Comparison of ENCODE assay signal across 15 cellular contexts in genomic region chr6:170436209-170436809, GRCh38.
"Had no signal": no experiment of that assay in that cellular context is flagged by ENCODE, and none has a peak within 500 bp of the region (broad histone marks: within the 10 kb centered on the region; RNA-seq: fewer than 3 reads in every experiment).

No MANE protein-coding gene starts in this region.

- H3K27ac ChIP-seq: esophagus squamous epithelium, gastroesophageal sphincter, skin epidermis had no signal

- H3K9me3 ChIP-seq: esophagus squamous epithelium, mucosa of descending colon, psoas muscle had no signal

- H3K4me3 ChIP-seq: esophagus squamous epithelium, gastroesophageal sphincter, mucosa of descending colon, psoas muscle, skin epidermis had no signal

- FAIRE-seq: colon had no signal

- ATAC-seq: effector memory CD8-positive, alpha-beta T cell; gastroesophageal sphincter; mucosa of descending colon; psoas muscle; sciatic nerve had no signal

- H3K36me3 ChIP-seq: esophagus squamous epithelium, gastroesophageal sphincter had no signal

- DNase-seq: cerebellar nuclear complex; effector memory CD8-positive, alpha-beta T cell; esophagus squamous epithelium; foreskin fibroblast; kidney glomerular epithelial cell; mammary epithelial cell; mucosa of descending colon; psoas muscle; retina; stimulated activated naive CD4-positive, alpha-beta T cell treated with Interleukin-2 at 50 U/mL for 16 hours; trophoblast cell had no signal
